17 cellular contexts compared by ENCODE assay signal in the genomic region with DNA sequence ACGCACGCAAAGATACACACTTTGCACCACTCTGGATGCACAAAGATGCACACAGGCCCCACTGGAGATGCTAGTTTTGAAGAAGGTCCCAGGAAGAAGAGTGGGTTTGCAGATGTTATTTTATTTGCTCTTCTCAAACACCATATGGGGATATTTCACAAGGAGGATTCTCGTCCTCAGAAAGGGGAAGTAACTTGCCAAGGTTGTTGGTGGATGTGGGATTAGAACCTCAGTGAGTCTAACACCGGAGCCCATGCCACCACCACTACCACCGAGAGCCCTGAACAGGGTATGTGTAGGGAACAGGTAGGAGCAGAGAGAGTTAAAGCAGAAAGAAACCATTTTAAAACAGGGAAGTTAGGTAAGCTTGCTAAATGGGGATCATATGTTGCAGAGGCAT. TPM values are rescaled to one million over a fixed set of nuclear protein-coding genes. Genes with fewer than 3 reads are reported as not detected.
"Had no signal": no experiment of that assay in that cellular context is flagged by ENCODE, and none has a peak within 500 bp of the region (broad histone marks: within the 10 kb centered on the region; RNA-seq: fewer than 3 reads in every experiment).

No MANE protein-coding gene starts in this region.

- H3K4me1 Mint-ChIP-seq: neural progenitor cell had no signal

- H3K36me3 ChIP-seq: neural progenitor cell, pancreas, stomach, vagina had no signal

- H3K4me3 ChIP-seq: neural progenitor cell, pancreas, stomach, vagina had no signal

- H3K27me3 ChIP-seq: pancreas, vagina had no signal

- H3K9me3 Mint-ChIP-seq: activated naive CD4-positive, alpha-beta T cell treated with anti-CD3 and anti-CD28 coated beads, Interleukin-2, amount 10 ng/mL, durations not matched to agents 7 days and 5 days; activated T-helper 2 cell treated with anti-CD3 and anti-CD28 coated beads, Interferon-gamma antibody, Interleukin-2, Interleukin-4, amounts not matched to agents 10 μg/mL and 5 μg/mL and 100 μg/mL, durations not matched to agents 14 hours and 24 hours and 36 hours; naive B cell; neural progenitor cell had no signal

- H3K27ac Mint-ChIP-seq: activated naive CD4-positive, alpha-beta T cell treated with anti-CD3 and anti-CD28 coated beads, Interleukin-2, amount 10 ng/mL, durations not matched to agents 7 days and 5 days; activated T-helper 2 cell treated with anti-CD3 and anti-CD28 coated beads, Interferon-gamma antibody, Interleukin-2, Interleukin-4, amounts not matched to agents 10 μg/mL and 5 μg/mL and 100 μg/mL, durations not matched to agents 14 hours and 24 hours and 36 hours; neural progenitor cell had no signal

- H3K4me3 Mint-ChIP-seq: activated naive CD4-positive, alpha-beta T cell treated with anti-CD3 and anti-CD28 coated beads, Interleukin-2, amount 10 ng/mL, durations not matched to agents 7 days and 5 days; naive B cell; neural progenitor cell had no signal

- H3K9me3 ChIP-seq: pancreas, stomach, vagina had no signal

- H3K27ac ChIP-seq: neural progenitor cell, pancreas, vagina had no signal

- H3K36me3 Mint-ChIP-seq: activated naive CD4-positive, alpha-beta T cell treated with anti-CD3 and anti-CD28 coated beads, Interleukin-2, amount 10 ng/mL, durations not matched to agents 7 days and 5 days; naive B cell; neural progenitor cell had no signal

- DNase-seq: activated CD4-positive, alpha-beta T cell treated with anti-CD3 and anti-CD28 coated beads for 1 hour; activated CD4-positive, alpha-beta T cell treated with anti-CD3 and anti-CD28 coated beads, Interleukin-2, amount 50 U/mL, for 4 hours; activated naive CD4-positive, alpha-beta T cell treated with anti-CD3 and anti-CD28 coated beads, Interleukin-2, amount 10 ng/mL, durations not matched to agents 7 days and 5 days; caudate nucleus; hippocampal formation; midbrain; naive B cell; pancreas; stimulated activated CD4-positive, alpha-beta T cell treated with anti-CD3 and anti-CD28 coated beads, Interleukin-1b, Interleukin-23, amount 100 ng/mL, for 48 hours; stomach; T1000 had no signal

- ATAC-seq: left lobe of liver, pancreas, sciatic nerve had no signal

- H3K4me1 ChIP-seq: neural progenitor cell, vagina had no signal

RNA-seq across cellular contexts. Expression of a gene that starts 9.6 kb away (rescaled TPM):
- total RNA-seq: activated T-helper 2 cell treated with anti-CD3 and anti-CD28 coated beads, Interferon-gamma antibody, Interleukin-2, Interleukin-4, amounts not matched to agents 10 μg/mL and 5 μg/mL and 100 μg/mL, durations not matched to agents 14 hours and 24 hours and 36 hours; lung microvascular endothelial cell had no signal

RNA-seq across cellular contexts. Expression of a gene that starts 37.3 kb away (rescaled TPM):
- total RNA-seq: activated T-helper 2 cell treated with anti-CD3 and anti-CD28 coated beads, Interferon-gamma antibody, Interleukin-2, Interleukin-4, amounts not matched to agents 10 μg/mL and 5 μg/mL and 100 μg/mL, durations not matched to agents 14 hours and 24 hours and 36 hours; lung microvascular endothelial cell had no signal

RNA-seq across cellular contexts. Expression of a gene that starts 50.6 kb away (rescaled TPM):
- total RNA-seq: activated T-helper 2 cell treated with anti-CD3 and anti-CD28 coated beads, Interferon-gamma antibody, Interleukin-2, Interleukin-4, amounts not matched to agents 10 μg/mL and 5 μg/mL and 100 μg/mL, durations not matched to agents 14 hours and 24 hours and 36 hours; lung microvascular endothelial cell; stomach; vagina had no signal

RNA-seq across cellular contexts. Expression of a gene that starts 57.7 kb away (rescaled TPM):
- total RNA-seq: activated T-helper 2 cell treated with anti-CD3 and anti-CD28 coated beads, Interferon-gamma antibody, Interleukin-2, Interleukin-4, amounts not matched to agents 10 μg/mL and 5 μg/mL and 100 μg/mL, durations not matched to agents 14 hours and 24 hours and 36 hours; left lobe of liver; sciatic nerve had no signal
